In genomic region chr6:16669227-16669626, GRCh38 we compare ENCODE assay signal across 1 cellular context.
TF ChIP-seq lines count a peak whose summit lies in the region.

No MANE protein-coding gene starts in this region.

TF ChIP-seq in GM23338, 12 proteins besides CTCF, POLR2A, EP300 and RAD21 (continued from another document):
- no peak for TF ChIP-seq ZNF462 (CRISPR knock-in tag; IDR thresholded peaks at IDR 0.05)
- no peak for TF ChIP-seq JUNB (IDR thresholded peaks at IDR 0.05; ENCODE audit: unreplicated experiment)
- no peak for TF ChIP-seq ZNF331 (CRISPR knock-in tag; IDR thresholded peaks at IDR 0.05; ENCODE audit: low read depth)
